In genomic region chr10:97238855-97239254, GRCh38 we compare ENCODE assay signal across 10 cellular contexts. TPM values are rescaled to one million over a fixed set of nuclear protein-coding genes. Genes with fewer than 3 reads are reported as not detected.
"Had no signal": no experiment of that assay in that cellular context is flagged by ENCODE, and none has a peak within 500 bp of the region (broad histone marks: within the 10 kb centered on the region; RNA-seq: fewer than 3 reads in every experiment).

No MANE protein-coding gene starts in this region.

- ATAC-seq: GM23338, HepG2 had no signal

- H3K27me3 Mint-ChIP-seq: IgD-negative memory B cell had no signal

- DNase-seq: H9, HCEC 1CT, HFFc6, KBM-7 had no signal

- H3K4me3 Mint-ChIP-seq: GM23338, H9, HFFc6, IgD-negative memory B cell had no signal

- H3K27ac Mint-ChIP-seq: GM23338, HFFc6 had no signal

- FAIRE-seq: H1, H54, HepG2 had no signal

- H3K9me3 Mint-ChIP-seq: GM23338, H9, HFFc6, IgD-negative memory B cell had no signal

RNA-seq across cellular contexts. Expression of gene SLIT1, which starts 53.1 kb away (rescaled TPM):
- total RNA-seq: HT1080 had no signal
